ENCODE assay signal across 9 cellular contexts in the genomic region with DNA sequence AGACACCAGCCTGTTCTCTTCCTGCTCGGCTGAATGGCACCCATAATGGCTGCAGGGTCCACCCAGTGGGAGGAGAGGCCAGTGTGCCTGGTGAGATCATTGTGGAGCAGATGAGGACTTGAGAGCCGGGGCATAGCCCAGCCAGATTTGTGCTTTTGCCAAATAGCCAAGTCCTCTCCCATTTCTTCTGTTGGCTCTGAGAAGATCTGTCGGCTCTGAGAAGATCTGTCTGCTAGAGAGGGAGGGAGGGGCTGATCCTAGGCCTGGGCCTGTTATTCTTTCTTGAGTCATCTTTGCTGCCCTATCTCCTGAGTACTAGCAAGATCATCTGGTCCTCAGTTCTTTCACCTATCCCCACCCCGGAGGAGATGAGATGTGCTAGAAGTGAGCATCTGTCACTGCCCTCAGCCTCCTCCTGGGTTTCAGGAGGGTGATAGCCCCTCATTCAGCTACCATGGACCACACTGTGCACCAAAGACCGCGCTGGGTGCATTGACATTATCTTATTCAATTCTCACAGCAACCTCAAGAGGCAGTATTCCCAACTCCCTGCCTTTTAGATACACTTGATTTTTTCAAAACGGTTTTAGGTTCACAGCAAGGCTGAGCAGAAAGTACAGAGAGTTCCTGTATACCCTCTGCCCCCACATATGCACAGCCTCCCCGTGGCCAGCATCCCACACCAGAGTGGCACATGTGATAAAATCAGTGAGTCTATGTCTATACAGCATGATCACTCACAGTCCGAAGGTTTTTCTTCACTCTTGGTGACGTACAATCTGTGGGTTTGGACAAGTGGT.
DNase-seq lines count a peak whose midpoint lies in the region; ATAC-seq and TF ChIP-seq lines count a peak whose summit lies in the region.
"Had no signal": no experiment of that assay in that cellular context is flagged by ENCODE, and none has a peak within 500 bp of the region (broad histone marks: within the 10 kb centered on the region; RNA-seq: fewer than 3 reads in every experiment).

No MANE protein-coding gene starts in this region.

- peaks cover 0 to 7% (median 3%) of the 10 kb centered on the region in 4 donors for H3K4me1 ChIP-seq in upper lobe of left lung

- TF ChIP-seq POLR2A in upper lobe of left lung (IDR thresholded peaks at IDR 0.05) = no peak

- no peaks in the 10 kb centered on the region for H3K27me3 ChIP-seq in upper lobe of left lung

- H3K9me3 ChIP-seq in upper lobe of left lung = no peaks in the 10 kb centered on the region

- H3K4me3 ChIP-seq in foreskin fibroblast (ENCODE audit: low read depth in 1 of 2, low read length in 2 of 2) = no peak overlapping the region
- no peak overlapping the region for H3K4me3 ChIP-seq in upper lobe of left lung

- TF ChIP-seq CTCF in foreskin fibroblast (IDR thresholded peaks at IDR 0.05; ENCODE audit: low read depth, low read length) (peak; percentile 42), upper lobe of left lung (IDR thresholded peaks at IDR 0.05) (peak in 2 of 6 experiments; percentile 16 to 30)

- WGBS in upper lobe of left lung, 2 donors = 68 to 72% methylated on average over 10 of the region's 10 CpGs

- no peak for TF ChIP-seq EP300 in upper lobe of left lung (IDR thresholded peaks at IDR 0.05)

- no peaks in the 10 kb centered on the region for H3K36me3 ChIP-seq in upper lobe of left lung

- ATAC-seq in SK-N-SH treated with all-trans-retinoic acid at 6 μM for 48 hours = 0 out of 3 replicates have a peak, but pooled peaks have one; percentile 6
- peak in 1 of 2 donors; percentile 72 for ATAC-seq in upper lobe of left lung (ENCODE audit: low FRiP score in 2 of 2)

- peak; percentile 13 for DNase-seq in SIG-M5 treated with dmso at 0.1 percent for 504 hours (lab: John Stamatoyannopoulos, UW; ENCODE audit: unreplicated experiment)
- DNase-seq in SIG-M5 (lab: John Stamatoyannopoulos, UW) = no peak
- DNase-seq in foreskin fibroblast = peak in 1 of 2 donors; percentile 43
- DNase-seq in upper lobe of left lung = no peak
- no peak for DNase-seq in T-helper 1 cell
- no peak for DNase-seq in NOMO-1 treated with DMSO at 0.1 percent for 48 hours (lab: John Stamatoyannopoulos, UW; ENCODE audit: unreplicated experiment)
- no peak for DNase-seq in NCI-H2107 (lab: John Stamatoyannopoulos, UW)
- DNase-seq: naive B cell had no signal

- H3K27ac ChIP-seq in upper lobe of left lung = peak overlapping the region in 3 of 4 donors; percentile 13 to 28 (median 26)

TF ChIP-seq in SK-N-SH treated with all-trans-retinoic acid at 6 μM for 48 hours, 23 proteins besides CTCF, POLR2A, EP300 and RAD21:
- TF ChIP-seq TCF4 (CRISPR knock-in tag; IDR thresholded peaks at IDR 0.05; ENCODE audit: borderline replicate concordance) (no peak), SNAI2 (CRISPR knock-in tag; IDR thresholded peaks at IDR 0.05) (no peak), ZNF70 (CRISPR knock-in tag; IDR thresholded peaks at IDR 0.05) (no peak), GLIS3 (CRISPR knock-in tag; IDR thresholded peaks at IDR 0.05) (no peak), ZFP30 (CRISPR knock-in tag; IDR thresholded peaks at IDR 0.05) (no peak), ISL1 (CRISPR knock-in tag; IDR thresholded peaks at IDR 0.05) (no peak), ZNF565 (CRISPR knock-in tag; conservative IDR thresholded peaks at IDR 0.05; ENCODE audit: low read depth) (no peak), CSDC2 (CRISPR knock-in tag; IDR thresholded peaks at IDR 0.05) (no peak), ARNTL (CRISPR knock-in tag; IDR thresholded peaks at IDR 0.05; ENCODE audit: borderline replicate concordance, low read depth) (no peak)
- TF ChIP-seq, protein P1, sequence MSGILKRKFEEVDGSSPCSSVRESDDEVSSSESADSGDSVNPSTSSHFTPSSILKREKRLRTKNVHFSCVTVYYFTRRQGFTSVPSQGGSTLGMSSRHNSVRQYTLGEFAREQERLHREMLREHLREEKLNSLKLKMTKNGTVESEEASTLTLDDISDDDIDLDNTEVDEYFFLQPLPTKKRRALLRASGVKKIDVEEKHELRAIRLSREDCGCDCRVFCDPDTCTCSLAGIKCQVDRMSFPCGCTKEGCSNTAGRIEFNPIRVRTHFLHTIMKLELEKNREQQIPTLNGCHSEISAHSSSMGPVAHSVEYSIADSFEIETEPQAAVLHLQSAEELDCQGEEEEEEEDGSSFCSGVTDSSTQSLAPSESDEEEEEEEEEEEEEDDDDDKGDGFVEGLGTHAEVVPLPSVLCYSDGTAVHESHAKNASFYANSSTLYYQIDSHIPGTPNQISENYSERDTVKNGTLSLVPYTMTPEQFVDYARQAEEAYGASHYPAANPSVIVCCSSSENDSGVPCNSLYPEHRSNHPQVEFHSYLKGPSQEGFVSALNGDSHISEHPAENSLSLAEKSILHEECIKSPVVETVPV (CRISPR knock-in tag; IDR thresholded peaks at IDR 0.05) = no peak
- TF ChIP-seq, protein P2, sequence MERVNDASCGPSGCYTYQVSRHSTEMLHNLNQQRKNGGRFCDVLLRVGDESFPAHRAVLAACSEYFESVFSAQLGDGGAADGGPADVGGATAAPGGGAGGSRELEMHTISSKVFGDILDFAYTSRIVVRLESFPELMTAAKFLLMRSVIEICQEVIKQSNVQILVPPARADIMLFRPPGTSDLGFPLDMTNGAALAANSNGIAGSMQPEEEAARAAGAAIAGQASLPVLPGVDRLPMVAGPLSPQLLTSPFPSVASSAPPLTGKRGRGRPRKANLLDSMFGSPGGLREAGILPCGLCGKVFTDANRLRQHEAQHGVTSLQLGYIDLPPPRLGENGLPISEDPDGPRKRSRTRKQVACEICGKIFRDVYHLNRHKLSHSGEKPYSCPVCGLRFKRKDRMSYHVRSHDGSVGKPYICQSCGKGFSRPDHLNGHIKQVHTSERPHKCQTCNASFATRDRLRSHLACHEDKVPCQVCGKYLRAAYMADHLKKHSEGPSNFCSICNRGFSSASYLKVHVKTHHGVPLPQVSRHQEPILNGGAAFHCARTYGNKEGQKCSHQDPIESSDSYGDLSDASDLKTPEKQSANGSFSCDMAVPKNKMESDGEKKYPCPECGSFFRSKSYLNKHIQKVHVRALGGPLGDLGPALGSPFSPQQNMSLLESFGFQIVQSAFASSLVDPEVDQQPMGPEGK (CRISPR knock-in tag; IDR thresholded peaks at IDR 0.05; ENCODE audit: borderline replicate concordance) = no peak
